ENCODE assay signal across 27 cellular contexts in genomic region chr9:88307136-88307535, GRCh38.
"Had no signal": no experiment of that assay in that cellular context is flagged by ENCODE, and none has a peak within 500 bp of the region (broad histone marks: within the 10 kb centered on the region; RNA-seq: fewer than 3 reads in every experiment).

No MANE protein-coding gene starts in this region.

- H3K4me1 ChIP-seq: breast epithelium, colonic mucosa, pancreas, right lobe of liver, testis had no signal

- H3K27me3 ChIP-seq: breast epithelium, colonic mucosa, dorsolateral prefrontal cortex, pancreas, right lobe of liver, testis had no signal

- DNase-seq: activated CD4-positive, alpha-beta T cell treated with anti-CD3 and anti-CD28 coated beads for 1 hour; activated gamma-delta T cell treated with Interleukin-2 at 50 U/mL for 16 hours; activated T-cell treated with anti-CD3 and anti-CD28 coated beads, Interleukin-2, amount 50 U/mL, for 72 hours; amniotic stem cell; colonic mucosa; dorsolateral prefrontal cortex; effector memory CD8-positive, alpha-beta T cell; foreskin melanocyte; hippocampal formation; kidney glomerular epithelial cell; pancreas; right lobe of liver; SK-N-SH; stimulated activated CD4-positive, alpha-beta T cell treated with anti-CD3 and anti-CD28 coated beads, Interleukin-15, amount 100 ng/mL, for 24 hours; stimulated activated CD8-positive, alpha-beta memory T cell treated with anti-CD3 and anti-CD28 coated beads, Interleukin-4, amount 100 ng/mL, for 48 hours; stimulated activated naive CD4-positive, alpha-beta T cell; testis; WERI-Rb-1 had no signal

- ATAC-seq: activated T-cell treated with anti-CD3 and anti-CD28 coated beads, Interleukin-2, amount 50 U/mL, for 72 hours; effector memory CD8-positive, alpha-beta T cell; esophagus mucosa; pancreas; right lobe of liver had no signal

- H3K9me3 Mint-ChIP-seq: activated T-cell treated with anti-CD3 and anti-CD28 coated beads, Interleukin-2, amount 50 U/mL, for 72 hours; effector memory CD8-positive, alpha-beta T cell; memory B cell; type B pancreatic cell had no signal

- H3K36me3 ChIP-seq: breast epithelium, colonic mucosa, pancreas, right lobe of liver, WERI-Rb-1 had no signal

- H3K36me3 Mint-ChIP-seq: activated naive CD8-positive, alpha-beta T cell; memory B cell; type B pancreatic cell had no signal

- H3K27ac ChIP-seq: breast epithelium, colonic mucosa, dorsolateral prefrontal cortex, pancreas, right lobe of liver, testis, WERI-Rb-1 had no signal

- H3K27ac Mint-ChIP-seq: activated naive CD8-positive, alpha-beta T cell; activated T-cell treated with anti-CD3 and anti-CD28 coated beads, Interleukin-2, amount 50 U/mL, for 72 hours; memory B cell; nephron; type B pancreatic cell had no signal

- H3K4me3 ChIP-seq: breast epithelium, colonic mucosa, dorsolateral prefrontal cortex, pancreas, right lobe of liver, smooth muscle cell, testis had no signal

- H3K4me3 Mint-ChIP-seq: activated naive CD8-positive, alpha-beta T cell; activated T-cell treated with anti-CD3 and anti-CD28 coated beads, Interleukin-2, amount 50 U/mL, for 72 hours; effector memory CD8-positive, alpha-beta T cell; memory B cell; nephron; type B pancreatic cell had no signal

- H3K27me3 Mint-ChIP-seq: activated naive CD8-positive, alpha-beta T cell had no signal

- H3K9ac ChIP-seq: SK-N-SH had no signal

- H3K9me3 ChIP-seq: breast epithelium, colonic mucosa, pancreas, right lobe of liver, SK-N-SH, testis had no signal

- H3K4me2 ChIP-seq: SK-N-SH, smooth muscle cell had no signal

- FAIRE-seq: endothelial cell of umbilical vein, pancreas, TTC549 had no signal
